Comparison of ENCODE assay signal across 11 cellular contexts in the genomic region with DNA sequence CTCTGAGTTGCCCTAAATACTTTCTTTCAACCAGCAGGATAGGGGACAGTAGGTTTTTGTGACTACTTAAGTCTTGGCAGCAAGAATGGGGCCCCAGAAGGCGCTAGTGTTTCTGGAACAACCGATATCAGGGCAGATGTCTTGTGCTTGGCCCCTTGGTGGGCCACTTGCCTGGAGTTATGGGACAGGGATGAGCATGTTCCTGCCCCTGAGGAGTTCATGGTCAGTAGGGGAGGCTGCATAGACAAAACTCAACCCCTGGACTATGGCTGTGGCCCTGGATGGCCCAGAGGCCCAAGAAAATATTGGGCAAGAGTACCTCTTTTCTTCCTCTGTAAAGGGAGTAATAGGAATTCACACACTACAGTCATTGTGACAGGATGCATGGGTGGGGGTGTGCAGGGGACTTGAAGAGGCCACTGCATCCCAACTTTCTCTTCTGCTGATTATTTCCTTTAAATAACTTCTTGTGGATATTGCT. TPM values are rescaled to one million over a fixed set of nuclear protein-coding genes. Genes with fewer than 3 reads are reported as not detected.
A peak's percentile ranks its signal among the peaks of the same experiment; 100 is the strongest.
DNase-seq lines count a peak whose midpoint lies in the region; ATAC-seq and TF ChIP-seq lines count a peak whose summit lies in the region.
"Had no signal": no experiment of that assay in that cellular context is flagged by ENCODE, and none has a peak within 500 bp of the region (broad histone marks: within the 10 kb centered on the region; RNA-seq: fewer than 3 reads in every experiment).

No MANE protein-coding gene starts in this region.

- no peaks in the 10 kb centered on the region; the same call in 1 of the 2 replicates for H3K36me3 ChIP-seq in GM23338 (ENCODE audit: insufficient read depth)
- H3K36me3 ChIP-seq in SJSA1, result no peaks in the 10 kb centered on the region
- H3K36me3 ChIP-seq in gastroesophageal sphincter, result no peaks in the 10 kb centered on the region
- no peaks in the 10 kb centered on the region for H3K36me3 ChIP-seq in smooth muscle cell (ENCODE audit: low read depth)

- H3K9me2 ChIP-seq in GM23338 (ENCODE audit: insufficient read depth), result peaks cover 3% of the 10 kb centered on the region; the same call in 1 of the 2 replicates

- no peak overlapping the region for H3K4me3 Mint-ChIP-seq in GM23338
- H3K4me3 Mint-ChIP-seq: neural crest cell had no signal

- H3K27me3 Mint-ChIP-seq in GM23338 (ENCODE audit: insufficient read depth, low read depth, poor library complexity), result peaks cover 7% of the 10 kb centered on the region

- peaks cover 4% of the 10 kb centered on the region for H3K4me1 ChIP-seq in GM23338 (ENCODE audit: insufficient read depth)
- peaks cover 57% of the 10 kb centered on the region for H3K4me1 ChIP-seq in SJSA1 (replicated peaks)
- H3K4me1 ChIP-seq in gastroesophageal sphincter, result peaks cover 0 to 30% (median 13%) of the 10 kb centered on the region in 3 donors
- H3K4me1 ChIP-seq in smooth muscle cell (ENCODE audit: low read depth), result peaks cover 16% of the 10 kb centered on the region

- H3K4me2 ChIP-seq in GM23338, result 0 out of 2 replicates have a peak overlapping the region, but pooled peaks have one; percentile 15
- peak overlapping the region; percentile 78 for H3K4me2 ChIP-seq in smooth muscle cell

- no peak for TF ChIP-seq CTCF in GM23338 (conservative IDR thresholded peaks at IDR 0.05; ENCODE audit: low read depth in 2 of 2)
- TF ChIP-seq CTCF in gastroesophageal sphincter (IDR thresholded peaks at IDR 0.05), result no peak
- no peak for TF ChIP-seq CTCF in smooth muscle cell (IDR thresholded peaks at IDR 0.05; ENCODE audit: borderline replicate concordance, insufficient read depth, poor library complexity, severe bottlenecking)

- H3K9me3 ChIP-seq in SJSA1 (replicated peaks), result peaks cover 6% of the 10 kb centered on the region; the same call in 1 of the 2 replicates
- no peaks in the 10 kb centered on the region for H3K9me3 ChIP-seq in gastroesophageal sphincter
- H3K9me3 ChIP-seq in smooth muscle cell (replicated peaks; ENCODE audit: low read depth), result no peaks in the 10 kb centered on the region

- peaks cover 11% of the 10 kb centered on the region for H3K4me1 Mint-ChIP-seq in GM23338

- H3K27ac ChIP-seq in GM23338 (ENCODE audit: low read depth) (0 out of 2 replicates have a peak overlapping the region, but pooled peaks have one; percentile 5), SJSA1 (peak overlapping the region; percentile 98), gastroesophageal sphincter (peak overlapping the region in 3 of 4 donors; percentile 48 to 73 (median 72)), smooth muscle cell (ENCODE audit: low read depth) (peak overlapping the region; percentile 100)

- 31 to 43% methylated on average over 2 of the region's 2 CpGs for WGBS in gastroesophageal sphincter (ENCODE audit: low coverage in 1 of 2), 2 donors
- WGBS in smooth muscle cell (ENCODE audit: low lambda C conversion rate), result 7% methylated on average over 2 of the region's 2 CpGs

- TF ChIP-seq EP300 in gastroesophageal sphincter (IDR thresholded peaks at IDR 0.05), result no peak

- H2AFZ ChIP-seq in GM23338 (peak overlapping the region; percentile 9; the same call in 1 of the 2 replicates), smooth muscle cell (ENCODE audit: low read depth) (no peak overlapping the region)

- no peak for TF ChIP-seq POLR2A in gastroesophageal sphincter (IDR thresholded peaks at IDR 0.05)

- H3K27me3 ChIP-seq in GM23338 (ENCODE audit: insufficient read depth) (no peaks in the 10 kb centered on the region), SJSA1 (replicated peaks) (no peaks in the 10 kb centered on the region), gastroesophageal sphincter (no peaks in the 10 kb centered on the region), smooth muscle cell (ENCODE audit: low read depth) (no peaks in the 10 kb centered on the region)

- peaks cover 11% of the 10 kb centered on the region; the same call in 2 of the 3 replicates for H3K36me3 Mint-ChIP-seq in GM23338 (ENCODE audit: low read depth)

- H3K79me2 ChIP-seq in GM23338 (replicated peaks; ENCODE audit: insufficient read depth), result no peaks in the 10 kb centered on the region
- no peaks in the 10 kb centered on the region for H3K79me2 ChIP-seq in smooth muscle cell (ENCODE audit: low read depth)

- no peak for ATAC-seq in GM23338
- no peak for ATAC-seq in gastroesophageal sphincter
- ATAC-seq in HG03469 (IDR thresholded peaks at IDR 0.05; ENCODE audit: unreplicated experiment), result no peak

- H3F3A ChIP-seq in GM23338 (replicated peaks; ENCODE audit: low read depth) (no peaks in the 10 kb centered on the region), smooth muscle cell (ENCODE audit: low read depth) (peaks cover 31% of the 10 kb centered on the region)

- H3K9ac ChIP-seq in smooth muscle cell (ENCODE audit: low read depth), result peak overlapping the region; percentile 96

- H4K20me1 ChIP-seq in GM23338 (replicated peaks; ENCODE audit: insufficient read depth) (no peaks in the 10 kb centered on the region), smooth muscle cell (ENCODE audit: low read depth) (no peaks in the 10 kb centered on the region)

- peaks cover 31% of the 10 kb centered on the region for H3K9me3 Mint-ChIP-seq in GM23338

- DNase-seq in GM23338 (ENCODE audit: low spot score), result no peak
- no peak for DNase-seq in SJSA1 (ENCODE audit: low read depth in 1 of 2, low spot score in 2 of 2)
- no peak for DNase-seq in smooth muscle cell (lab: John Stamatoyannopoulos, UW; ENCODE audit: unreplicated experiment)
- no peak for DNase-seq in mucosa of gallbladder (ENCODE audit: low spot score)
- DNase-seq in DMS 273 treated with DMSO at 0.1 percent for 48 hours (lab: John Stamatoyannopoulos, UW), result no peak
- DNase-seq in NCI-H2029 (lab: John Stamatoyannopoulos, UW), result no peak
- DNase-seq: NCI-H524 treated with DMSO at 0.1 percent for 48 hours had no signal

- no peak overlapping the region for H3K4me3 ChIP-seq in GM23338
- H3K4me3 ChIP-seq in SJSA1, result no peak overlapping the region
- H3K4me3 ChIP-seq in gastroesophageal sphincter, result no peak overlapping the region
- no peak overlapping the region for H3K4me3 ChIP-seq in smooth muscle cell

- peak overlapping the region; percentile 90 for H3K27ac Mint-ChIP-seq in GM23338

TF ChIP-seq in GM23338, 12 proteins besides CTCF, POLR2A, EP300 and RAD21 (continues in another document):
- TF ChIP-seq NANOG (IDR thresholded peaks at IDR 0.05; ENCODE audit: borderline replicate concordance), result no peak

RNA-seq across cellular contexts. Expression of a gene that starts 57.7 kb away (rescaled TPM):
- total RNA-seq in GM23338 (2014; rRNA removed; shearing (Covaris generic)), result 8.2 and 11.2 TPM in 2 replicates
- 7.6 and 11.3 TPM in 2 replicates for polyA plus RNA-seq in GM23338 (2016; fragmentation: Nextera tagmentation; extraction: Ambion mirVana)
- 101 and 118 TPM in 2 replicates for total RNA-seq in SJSA1 (2014; rRNA removed; shearing (Covaris generic))
- 100 to 1,000 TPM in 2 of 4 donors, 10 to 100 TPM in 2; 43.4 to 167 (median 103) TPM for total RNA-seq in gastroesophageal sphincter
- total RNA-seq in smooth muscle cell, result 4,025 and 5,098 TPM in 2 replicates
- 1,776 and 1,956 TPM in 2 replicates for polyA plus RNA-seq in smooth muscle cell
- 67.4 TPM for total RNA-seq in mucosa of gallbladder
- total RNA-seq: HT1080 had no signal

Comparison
In these comparisons a context has a peak if more than half of its experiments do, and no peak if none do; other contexts are left out.
1. H3K27ac ChIP-seq: peak in every context shown above with its lines; median percentile 100 in smooth muscle cell; 98 in SJSA1; 72 in gastroesophageal sphincter; 5 in GM23338.
2. RNA of a gene that starts 57.7 kb away (total RNA-seq): 4,025 to 5,098 TPM in smooth muscle cell; 43.4 to 167 TPM in gastroesophageal sphincter, 101 to 118 TPM in SJSA1, 67.4 TPM in mucosa of gallbladder (single experiment) and 8.2 to 11.2 TPM in GM23338; every median in the first group is over 10 times any median in the second.